ENCODE assay signal across 8 cellular contexts in genomic region chr17:44004077-44004760, GRCh38. TPM values are rescaled to one million over a fixed set of nuclear protein-coding genes. Genes with fewer than 3 reads are reported as not detected.
DNase-seq lines count a peak whose midpoint lies in the region; ATAC-seq and TF ChIP-seq lines count a peak whose summit lies in the region.

NAGS (plus strand) TSS chr17:44004622; CDS start chr17:44004664, 42 bp downstream.

- H3K9ac ChIP-seq in HUES48 (ENCODE audit: low read depth, low read length) = no peak within 1 kb of the TSS

- H3K27ac Mint-ChIP-seq in dendritic cell treated with granulocyte-macrophage colony-stimulating factor and Interleukin-4, amounts not matched to agents 40 ng/mL and 50 ng/mL, for 4 days = peak within 1 kb of the TSS; percentile 43
- no peak within 1 kb of the TSS for H3K27ac Mint-ChIP-seq in mesothelial cell of epicardium

- no peak within 1 kb of the TSS for H3K27ac ChIP-seq in AG04450 (ENCODE audit: low read depth, low read length)
- no peak within 1 kb of the TSS for H3K27ac ChIP-seq in HUES48 (ENCODE audit: low read depth, low read length)

- peaks cover 9% of the 10 kb centered on the region for H3K27me3 ChIP-seq in AG04450 (ENCODE audit: control insufficient read depth, insufficient read depth, low read length)
- peaks cover 38% of the 10 kb centered on the region for H3K27me3 ChIP-seq in HUES48 (ENCODE audit: control insufficient read depth, insufficient read depth, low read length)

- no peaks in the 10 kb centered on the region for H3K9me3 Mint-ChIP-seq in dendritic cell treated with granulocyte-macrophage colony-stimulating factor and Interleukin-4, amounts not matched to agents 40 ng/mL and 50 ng/mL, for 4 days
- no peaks in the 10 kb centered on the region for H3K9me3 Mint-ChIP-seq in mesothelial cell of epicardium

- TF ChIP-seq CTCF in AG04450 (IDR thresholded peaks at IDR 0.05; ENCODE audit: low read depth, low read length) = no peak
- no peak for TF ChIP-seq CTCF in mesothelial cell of epicardium (IDR thresholded peaks at IDR 0.05; ENCODE audit: unreplicated experiment)

- intact Hi-C loops in dendritic cell treated with granulocyte-macrophage colony-stimulating factor and Interleukin-4, amounts not matched to agents 40 ng/mL and 50 ng/mL, for 4 days (cut with micrococcal nuclease) = no loop called here

- H3K9me3 ChIP-seq in AG04450 (ENCODE audit: control insufficient read depth, insufficient read depth, low read length) (peaks cover 4% of the 10 kb centered on the region; the same call in 1 of the 2 replicates), HUES48 (ENCODE audit: control insufficient read depth, insufficient read depth, low read length) (no peaks in the 10 kb centered on the region)

- peaks cover 47% of the 10 kb centered on the region for H3K4me1 Mint-ChIP-seq in dendritic cell treated with granulocyte-macrophage colony-stimulating factor and Interleukin-4, amounts not matched to agents 40 ng/mL and 50 ng/mL, for 4 days (ENCODE audit: low read depth)
- peaks cover 20% of the 10 kb centered on the region for H3K4me1 Mint-ChIP-seq in mesothelial cell of epicardium

- peaks cover 13% of the 10 kb centered on the region for H3K36me3 Mint-ChIP-seq in dendritic cell treated with granulocyte-macrophage colony-stimulating factor and Interleukin-4, amounts not matched to agents 40 ng/mL and 50 ng/mL, for 4 days (ENCODE audit: low read depth)
- H3K36me3 Mint-ChIP-seq in mesothelial cell of epicardium = no peaks in the 10 kb centered on the region

- POLR2A ChIA-PET in AG04450 (lab: Yijun Ruan, JAX) = no interaction called here

- ATAC-seq in GM21381 (IDR thresholded peaks at IDR 0.05; ENCODE audit: unreplicated experiment) (no peak), GM19452 (IDR thresholded peaks at IDR 0.05; ENCODE audit: unreplicated experiment) (no peak), HG03108 (IDR thresholded peaks at IDR 0.05; ENCODE audit: unreplicated experiment) (no peak)

- 0 out of 2 replicates have a peak within 1 kb of the TSS, but pooled peaks have one; percentile 1 for H3K4me3 ChIP-seq in AG04450 (ENCODE audit: low read depth, low read length)
- peak within 1 kb of the TSS; percentile 68 for H3K4me3 ChIP-seq in HUES48 (ENCODE audit: low read depth, low read length)

- H3K27me3 Mint-ChIP-seq in dendritic cell treated with granulocyte-macrophage colony-stimulating factor and Interleukin-4, amounts not matched to agents 40 ng/mL and 50 ng/mL, for 4 days = peaks cover 63% of the 10 kb centered on the region
- peaks cover 70% of the 10 kb centered on the region for H3K27me3 Mint-ChIP-seq in mesothelial cell of epicardium (ENCODE audit: low read depth)

- CTCF ChIA-PET in AG04450 (lab: Charles Lee) = interaction anchor here (0.6 to 1.5 kb wide), 4 partner anchors 60 to 158 kb away, joined by 3 to 7 read pairs (median 4); no protein-coding TSS in a partner anchor

- DNase-seq in AG04450 (ENCODE audit: low read depth, low spot score) (no peak), mesothelial cell of epicardium (ENCODE audit: low spot score in 2 of 2, unreplicated experiment in 2 of 2) (peak in 1 of 2 experiments; percentile 42), mesenteric fat pad (ENCODE audit: low spot score) (no peak)

- no peaks in the 10 kb centered on the region for H3K36me3 ChIP-seq in HUES48 (ENCODE audit: control insufficient read depth, insufficient read depth, low read length)

- peak within 1 kb of the TSS; percentile 58 for H3K4me3 Mint-ChIP-seq in dendritic cell treated with granulocyte-macrophage colony-stimulating factor and Interleukin-4, amounts not matched to agents 40 ng/mL and 50 ng/mL, for 4 days
- H3K4me3 Mint-ChIP-seq in mesothelial cell of epicardium = peak within 1 kb of the TSS; percentile 39

- peaks cover 11% of the 10 kb centered on the region for H3K4me1 ChIP-seq in HUES48 (ENCODE audit: control insufficient read depth, insufficient read depth, low read length)

RNA-seq across cellular contexts. Expression of gene NAGS, which starts in this region (rescaled TPM):
- polyA plus RNA-seq in AG04450 (2011; rRNA removed) = 0.93 and 1.1 TPM in 2 replicates
- polyA minus RNA-seq in AG04450 (2011; rRNA and poly(A)+ RNA removed) = 0.70 and 0.87 TPM in 2 replicates
- total RNA-seq in mesothelial cell of epicardium (0.42 to 0.88 TPM (median 0.82 TPM) in 3 replicates), mesenteric fat pad (0.80 TPM)
